Comparison of ENCODE assay signal across 28 cellular contexts in genomic region chr15:93384886-93385285, GRCh38.
"Had no signal": no experiment of that assay in that cellular context is flagged by ENCODE, and none has a peak within 500 bp of the region (broad histone marks: within the 10 kb centered on the region; RNA-seq: fewer than 3 reads in every experiment).

No MANE protein-coding gene starts in this region.

- H3K36me3 ChIP-seq: heart left ventricle, left lung, lower lobe of right lung, ovary, stomach, suprapubic skin, thoracic aorta, tibial artery, upper lobe of right lung, uterus had no signal

- DNase-seq: heart left ventricle; hypothalamus; kidney glomerular epithelial cell; left cardiac atrium; left lung; lower lobe of right lung; mesendoderm; naive B cell; natural killer cell; nephron progenitor cell; ovary; retina; right cardiac atrium; stimulated activated CD4-positive, alpha-beta T cell treated with anti-CD3 and anti-CD28 coated beads, Interleukin-12 subunit alpha, Interleukin-12 subunit beta, amount 100 ng/mL, for 4 hours; stimulated activated CD4-positive, alpha-beta T cell treated with anti-CD3 and anti-CD28 coated beads, Interleukin-15, amount 100 ng/mL, for 24 hours; stimulated activated CD4-positive, alpha-beta T cell treated with anti-CD3 and anti-CD28 coated beads, Interleukin-2, amount 100 ng/mL, for 24 hours; stimulated activated CD4-positive, alpha-beta T cell treated with anti-CD3 and anti-CD28 coated beads, Interleukin-4, amount 100 ng/mL, for 1 hour; stimulated activated naive B cell treated with anti-CD40 and anti-IgM and Interleukin-4, amounts not matched to agents 10 μg/mL and 1 μg/mL and 100 μg/mL, for 72 hours; stimulated activated naive CD8-positive, alpha-beta T cell treated with anti-CD3 and anti-CD28 coated beads, Interleukin-15, Interleukin-2, amounts not matched to agents 100 U/mL and 50 U/mL, for 24 hours; stomach; tibial artery; trophoblast cell; upper lobe of right lung; uterus had no signal

- H3K27me3 ChIP-seq: left lung, ovary, stomach, suprapubic skin, tibial artery, upper lobe of right lung, uterus had no signal

- ATAC-seq: heart left ventricle; left lung; lower lobe of right lung; natural killer cell; right cardiac atrium; sciatic nerve; stimulated activated naive B cell treated with anti-CD40 and anti-IgM and Interleukin-4, amounts not matched to agents 10 μg/mL and 1 μg/mL and 100 μg/mL, for 72 hours; stimulated activated naive CD8-positive, alpha-beta T cell treated with anti-CD3 and anti-CD28 coated beads, Interleukin-15, Interleukin-2, amounts not matched to agents 100 U/mL and 50 U/mL, for 24 hours; upper lobe of right lung had no signal

- H3K9me3 ChIP-seq: heart left ventricle, left lung, lower lobe of right lung, ovary, stomach, suprapubic skin, thoracic aorta, tibial artery, upper lobe of right lung, uterus had no signal

- H3K4me3 ChIP-seq: heart left ventricle, left lung, lower lobe of right lung, ovary, skin epidermis, stomach, suprapubic skin, thoracic aorta, tibial artery, upper lobe of right lung, uterus had no signal

- H3K4me1 ChIP-seq: left lung, lower lobe of right lung, suprapubic skin, tibial artery, upper lobe of right lung, uterus had no signal

- H3K27ac ChIP-seq: heart left ventricle, left lung, lower lobe of right lung, ovary, skin epidermis, stomach, suprapubic skin, thoracic aorta, tibial artery, upper lobe of right lung, uterus had no signal
